Comparison of ENCODE assay signal across 2 cellular contexts in the genomic region with DNA sequence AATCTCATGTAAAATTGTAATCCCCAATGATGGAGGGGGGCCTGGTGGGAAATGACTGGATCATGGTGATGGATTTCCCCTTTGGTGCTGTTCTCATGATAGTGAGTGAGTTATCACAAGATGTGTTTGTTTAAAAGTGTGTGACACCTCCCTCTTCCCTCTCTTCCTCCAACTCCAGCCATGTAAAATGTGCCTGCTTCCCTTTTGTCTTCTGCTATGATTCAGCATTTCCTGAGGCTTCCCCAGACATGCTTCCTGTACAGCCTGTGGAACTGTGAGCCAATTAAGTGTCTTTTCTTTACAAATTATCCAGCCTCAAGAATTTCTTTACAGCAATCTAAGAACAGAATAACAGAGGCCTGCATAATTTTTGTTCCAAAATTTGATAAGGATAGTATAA.
TF ChIP-seq lines count a peak whose summit lies in the region.

No MANE protein-coding gene starts in this region.

TF ChIP-seq in IMR-90, 13 proteins besides CTCF, POLR2A, EP300 and RAD21:
- TF ChIP-seq MAFK (IDR thresholded peaks at IDR 0.05; ENCODE audit: low read depth, low read length) (peak; percentile 57), NFE2L2 (IDR thresholded peaks at IDR 0.05; ENCODE audit: low read depth, low read length) (peak; percentile 79), MXI1 (IDR thresholded peaks at IDR 0.05; ENCODE audit: borderline replicate concordance, low read depth, low read length) (no peak), BHLHE40 (IDR thresholded peaks at IDR 0.05; ENCODE audit: low read depth, low read length) (no peak)
TF ChIP-seq in IMR-90: peak in this region for 2.

TF ChIP-seq in K562, 482 proteins besides CTCF, POLR2A, EP300 and RAD21 (continues in another document):
- TF ChIP-seq MEIS2 (IDR thresholded peaks at IDR 0.05; ENCODE audit: partially characterized antibody) = peak; percentile 2
- TF ChIP-seq PML (IDR thresholded peaks at IDR 0.05; ENCODE audit: low read length) = no peak
- peak in 1 of 3 experiments; percentile 51 for TF ChIP-seq YY1 (IDR thresholded peaks at IDR 0.05; ENCODE audit: borderline replicate concordance in 1 of 3, control insufficient read depth in 1 of 3, extremely low read depth in 1 of 3, insufficient read depth in 3 of 3, insufficient read length in 1 of 3, insufficient replicate concordance in 2 of 3, low read depth in 1 of 3, low read length in 2 of 3)
- no peak for TF ChIP-seq ZSCAN32 (CRISPR knock-in tag; IDR thresholded peaks at IDR 0.05)
- TF ChIP-seq, protein P1, sequence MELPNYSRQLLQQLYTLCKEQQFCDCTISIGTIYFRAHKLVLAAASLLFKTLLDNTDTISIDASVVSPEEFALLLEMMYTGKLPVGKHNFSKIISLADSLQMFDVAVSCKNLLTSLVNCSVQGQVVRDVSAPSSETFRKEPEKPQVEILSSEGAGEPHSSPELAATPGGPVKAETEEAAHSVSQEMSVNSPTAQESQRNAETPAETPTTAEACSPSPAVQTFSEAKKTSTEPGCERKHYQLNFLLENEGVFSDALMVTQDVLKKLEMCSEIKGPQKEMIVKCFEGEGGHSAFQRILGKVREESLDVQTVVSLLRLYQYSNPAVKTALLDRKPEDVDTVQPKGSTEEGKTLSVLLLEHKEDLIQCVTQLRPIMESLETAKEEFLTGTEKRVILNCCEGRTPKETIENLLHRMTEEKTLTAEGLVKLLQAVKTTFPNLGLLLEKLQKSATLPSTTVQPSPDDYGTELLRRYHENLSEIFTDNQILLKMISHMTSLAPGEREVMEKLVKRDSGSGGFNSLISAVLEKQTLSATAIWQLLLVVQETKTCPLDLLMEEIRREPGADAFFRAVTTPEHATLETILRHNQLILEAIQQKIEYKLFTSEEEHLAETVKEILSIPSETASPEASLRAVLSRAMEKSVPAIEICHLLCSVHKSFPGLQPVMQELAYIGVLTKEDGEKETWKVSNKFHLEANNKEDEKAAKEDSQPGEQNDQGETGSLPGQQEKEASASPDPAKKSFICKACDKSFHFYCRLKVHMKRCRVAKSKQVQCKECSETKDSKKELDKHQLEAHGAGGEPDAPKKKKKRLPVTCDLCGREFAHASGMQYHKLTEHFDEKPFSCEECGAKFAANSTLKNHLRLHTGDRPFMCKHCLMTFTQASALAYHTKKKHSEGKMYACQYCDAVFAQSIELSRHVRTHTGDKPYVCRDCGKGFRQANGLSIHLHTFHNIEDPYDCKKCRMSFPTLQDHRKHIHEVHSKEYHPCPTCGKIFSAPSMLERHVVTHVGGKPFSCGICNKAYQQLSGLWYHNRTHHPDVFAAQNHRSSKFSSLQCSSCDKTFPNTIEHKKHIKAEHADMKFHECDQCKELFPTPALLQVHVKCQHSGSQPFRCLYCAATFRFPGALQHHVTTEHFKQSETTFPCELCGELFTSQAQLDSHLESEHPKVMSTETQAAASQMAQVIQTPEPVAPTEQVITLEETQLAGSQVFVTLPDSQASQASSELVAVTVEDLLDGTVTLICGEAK (IDR thresholded peaks at IDR 0.05) = peak; percentile 41; the same call in 1 of the 2 replicates
- TF ChIP-seq, protein P1 (CRISPR knock-in tag; IDR thresholded peaks at IDR 0.05) = no peak
- TF ChIP-seq, protein P2, sequence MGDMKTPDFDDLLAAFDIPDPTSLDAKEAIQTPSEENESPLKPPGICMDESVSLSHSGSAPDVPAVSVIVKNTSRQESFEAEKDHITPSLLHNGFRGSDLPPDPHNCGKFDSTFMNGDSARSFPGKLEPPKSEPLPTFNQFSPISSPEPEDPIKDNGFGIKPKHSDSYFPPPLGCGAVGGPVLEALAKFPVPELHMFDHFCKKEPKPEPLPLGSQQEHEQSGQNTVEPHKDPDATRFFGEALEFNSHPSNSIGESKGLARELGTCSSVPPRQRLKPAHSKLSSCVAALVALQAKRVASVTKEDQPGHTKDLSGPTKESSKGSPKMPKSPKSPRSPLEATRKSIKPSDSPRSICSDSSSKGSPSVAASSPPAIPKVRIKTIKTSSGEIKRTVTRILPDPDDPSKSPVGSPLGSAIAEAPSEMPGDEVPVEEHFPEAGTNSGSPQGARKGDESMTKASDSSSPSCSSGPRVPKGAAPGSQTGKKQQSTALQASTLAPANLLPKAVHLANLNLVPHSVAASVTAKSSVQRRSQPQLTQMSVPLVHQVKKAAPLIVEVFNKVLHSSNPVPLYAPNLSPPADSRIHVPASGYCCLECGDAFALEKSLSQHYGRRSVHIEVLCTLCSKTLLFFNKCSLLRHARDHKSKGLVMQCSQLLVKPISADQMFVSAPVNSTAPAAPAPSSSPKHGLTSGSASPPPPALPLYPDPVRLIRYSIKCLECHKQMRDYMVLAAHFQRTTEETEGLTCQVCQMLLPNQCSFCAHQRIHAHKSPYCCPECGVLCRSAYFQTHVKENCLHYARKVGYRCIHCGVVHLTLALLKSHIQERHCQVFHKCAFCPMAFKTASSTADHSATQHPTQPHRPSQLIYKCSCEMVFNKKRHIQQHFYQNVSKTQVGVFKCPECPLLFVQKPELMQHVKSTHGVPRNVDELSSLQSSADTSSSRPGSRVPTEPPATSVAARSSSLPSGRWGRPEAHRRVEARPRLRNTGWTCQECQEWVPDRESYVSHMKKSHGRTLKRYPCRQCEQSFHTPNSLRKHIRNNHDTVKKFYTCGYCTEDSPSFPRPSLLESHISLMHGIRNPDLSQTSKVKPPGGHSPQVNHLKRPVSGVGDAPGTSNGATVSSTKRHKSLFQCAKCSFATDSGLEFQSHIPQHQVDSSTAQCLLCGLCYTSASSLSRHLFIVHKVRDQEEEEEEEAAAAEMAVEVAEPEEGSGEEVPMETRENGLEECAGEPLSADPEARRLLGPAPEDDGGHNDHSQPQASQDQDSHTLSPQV (IDR thresholded peaks at IDR 0.05) = 0 out of 2 replicates have a peak, but pooled peaks have one; percentile 39
- peak in 1 of 2 experiments; percentile 33; a peak in 1 of 4 replicates for TF ChIP-seq RCOR1 (IDR thresholded peaks at IDR 0.05; ENCODE audit: borderline replicate concordance in 1 of 2, low read depth in 2 of 2, low read length in 2 of 2)
- peak in 1 of 2 experiments; percentile 67; a peak in 1 of 3 replicates for TF ChIP-seq CBX3 (IDR thresholded peaks at IDR 0.05; ENCODE audit: borderline replicate concordance in 1 of 2, low read length in 2 of 2)
- TF ChIP-seq EHMT2 (IDR thresholded peaks at IDR 0.05) = peak; percentile 84
- 0 out of 2 replicates have a peak, but pooled peaks have one; percentile 19 for TF ChIP-seq SMARCE1 (IDR thresholded peaks at IDR 0.05)
- no peak for TF ChIP-seq LCOR (CRISPR knock-in tag; IDR thresholded peaks at IDR 0.05)
- peak; percentile 98 for TF ChIP-seq NFE2 (IDR thresholded peaks at IDR 0.05; ENCODE audit: low read depth)
- TF ChIP-seq BACH1 (tag; IDR thresholded peaks at IDR 0.05) = no peak
- TF ChIP-seq, protein P3, sequence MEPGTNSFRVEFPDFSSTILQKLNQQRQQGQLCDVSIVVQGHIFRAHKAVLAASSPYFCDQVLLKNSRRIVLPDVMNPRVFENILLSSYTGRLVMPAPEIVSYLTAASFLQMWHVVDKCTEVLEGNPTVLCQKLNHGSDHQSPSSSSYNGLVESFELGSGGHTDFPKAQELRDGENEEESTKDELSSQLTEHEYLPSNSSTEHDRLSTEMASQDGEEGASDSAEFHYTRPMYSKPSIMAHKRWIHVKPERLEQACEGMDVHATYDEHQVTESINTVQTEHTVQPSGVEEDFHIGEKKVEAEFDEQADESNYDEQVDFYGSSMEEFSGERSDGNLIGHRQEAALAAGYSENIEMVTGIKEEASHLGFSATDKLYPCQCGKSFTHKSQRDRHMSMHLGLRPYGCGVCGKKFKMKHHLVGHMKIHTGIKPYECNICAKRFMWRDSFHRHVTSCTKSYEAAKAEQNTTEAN (CRISPR knock-in tag; IDR thresholded peaks at IDR 0.05) = no peak
- no peak for TF ChIP-seq SETDB1 (IDR thresholded peaks at IDR 0.05; ENCODE audit: low read length)
- TF ChIP-seq TRIM28 (IDR thresholded peaks at IDR 0.05) = 0 out of 2 replicates have a peak, but pooled peaks have one; percentile 46
- TF ChIP-seq FOSL1 (tag; conservative IDR thresholded peaks at IDR 0.05) = no peak
- TF ChIP-seq, protein P4, sequence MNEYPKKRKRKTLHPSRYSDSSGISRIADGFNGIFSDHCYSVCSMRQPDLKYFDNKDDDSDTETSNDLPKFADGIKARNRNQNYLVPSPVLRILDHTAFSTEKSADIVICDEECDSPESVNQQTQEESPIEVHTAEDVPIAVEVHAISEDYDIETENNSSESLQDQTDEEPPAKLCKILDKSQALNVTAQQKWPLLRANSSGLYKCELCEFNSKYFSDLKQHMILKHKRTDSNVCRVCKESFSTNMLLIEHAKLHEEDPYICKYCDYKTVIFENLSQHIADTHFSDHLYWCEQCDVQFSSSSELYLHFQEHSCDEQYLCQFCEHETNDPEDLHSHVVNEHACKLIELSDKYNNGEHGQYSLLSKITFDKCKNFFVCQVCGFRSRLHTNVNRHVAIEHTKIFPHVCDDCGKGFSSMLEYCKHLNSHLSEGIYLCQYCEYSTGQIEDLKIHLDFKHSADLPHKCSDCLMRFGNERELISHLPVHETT (CRISPR knock-in tag; conservative IDR thresholded peaks at IDR 0.05 in 1 of 2, IDR thresholded peaks at IDR 0.05 in 1 of 2) = no peak
- no peak for TF ChIP-seq NFRKB (IDR thresholded peaks at IDR 0.05; ENCODE audit: low read depth)
- peak; percentile 80; the same call in 1 of the 2 replicates for TF ChIP-seq MAFF (IDR thresholded peaks at IDR 0.05; ENCODE audit: low read length)
- TF ChIP-seq MAFK (IDR thresholded peaks at IDR 0.05; ENCODE audit: low read length) = peak; percentile 73; the same call in 1 of the 2 replicates
- peak; percentile 94 for TF ChIP-seq ZNF316 (IDR thresholded peaks at IDR 0.05)
- TF ChIP-seq SREBF2 (CRISPR knock-in tag; IDR thresholded peaks at IDR 0.05) = no peak
- TF ChIP-seq SOX6 (IDR thresholded peaks at IDR 0.05) = peak; percentile 72
- no peak for TF ChIP-seq ZNF583 (CRISPR knock-in tag; IDR thresholded peaks at IDR 0.05)
- 0 out of 4 replicates have a peak, but pooled peaks of 1 of the 2 experiments have one; percentile 17 for TF ChIP-seq MAZ (CRISPR knock-in tag; conservative IDR thresholded peaks at IDR 0.05 in 1 of 2, IDR thresholded peaks at IDR 0.05 in 1 of 2)
- no peak for TF ChIP-seq ARNT (IDR thresholded peaks at IDR 0.05)
- TF ChIP-seq, protein P5, sequence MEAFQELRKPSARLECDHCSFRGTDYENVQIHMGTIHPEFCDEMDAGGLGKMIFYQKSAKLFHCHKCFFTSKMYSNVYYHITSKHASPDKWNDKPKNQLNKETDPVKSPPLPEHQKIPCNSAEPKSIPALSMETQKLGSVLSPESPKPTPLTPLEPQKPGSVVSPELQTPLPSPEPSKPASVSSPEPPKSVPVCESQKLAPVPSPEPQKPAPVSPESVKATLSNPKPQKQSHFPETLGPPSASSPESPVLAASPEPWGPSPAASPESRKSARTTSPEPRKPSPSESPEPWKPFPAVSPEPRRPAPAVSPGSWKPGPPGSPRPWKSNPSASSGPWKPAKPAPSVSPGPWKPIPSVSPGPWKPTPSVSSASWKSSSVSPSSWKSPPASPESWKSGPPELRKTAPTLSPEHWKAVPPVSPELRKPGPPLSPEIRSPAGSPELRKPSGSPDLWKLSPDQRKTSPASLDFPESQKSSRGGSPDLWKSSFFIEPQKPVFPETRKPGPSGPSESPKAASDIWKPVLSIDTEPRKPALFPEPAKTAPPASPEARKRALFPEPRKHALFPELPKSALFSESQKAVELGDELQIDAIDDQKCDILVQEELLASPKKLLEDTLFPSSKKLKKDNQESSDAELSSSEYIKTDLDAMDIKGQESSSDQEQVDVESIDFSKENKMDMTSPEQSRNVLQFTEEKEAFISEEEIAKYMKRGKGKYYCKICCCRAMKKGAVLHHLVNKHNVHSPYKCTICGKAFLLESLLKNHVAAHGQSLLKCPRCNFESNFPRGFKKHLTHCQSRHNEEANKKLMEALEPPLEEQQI (IDR thresholded peaks at IDR 0.05) = peak; percentile 94
- TF ChIP-seq, protein P6, sequence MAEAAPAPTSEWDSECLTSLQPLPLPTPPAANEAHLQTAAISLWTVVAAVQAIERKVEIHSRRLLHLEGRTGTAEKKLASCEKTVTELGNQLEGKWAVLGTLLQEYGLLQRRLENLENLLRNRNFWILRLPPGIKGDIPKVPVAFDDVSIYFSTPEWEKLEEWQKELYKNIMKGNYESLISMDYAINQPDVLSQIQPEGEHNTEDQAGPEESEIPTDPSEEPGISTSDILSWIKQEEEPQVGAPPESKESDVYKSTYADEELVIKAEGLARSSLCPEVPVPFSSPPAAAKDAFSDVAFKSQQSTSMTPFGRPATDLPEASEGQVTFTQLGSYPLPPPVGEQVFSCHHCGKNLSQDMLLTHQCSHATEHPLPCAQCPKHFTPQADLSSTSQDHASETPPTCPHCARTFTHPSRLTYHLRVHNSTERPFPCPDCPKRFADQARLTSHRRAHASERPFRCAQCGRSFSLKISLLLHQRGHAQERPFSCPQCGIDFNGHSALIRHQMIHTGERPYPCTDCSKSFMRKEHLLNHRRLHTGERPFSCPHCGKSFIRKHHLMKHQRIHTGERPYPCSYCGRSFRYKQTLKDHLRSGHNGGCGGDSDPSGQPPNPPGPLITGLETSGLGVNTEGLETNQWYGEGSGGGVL (CRISPR knock-in tag; IDR thresholded peaks at IDR 0.05) = no peak
- TF ChIP-seq, protein P7, sequence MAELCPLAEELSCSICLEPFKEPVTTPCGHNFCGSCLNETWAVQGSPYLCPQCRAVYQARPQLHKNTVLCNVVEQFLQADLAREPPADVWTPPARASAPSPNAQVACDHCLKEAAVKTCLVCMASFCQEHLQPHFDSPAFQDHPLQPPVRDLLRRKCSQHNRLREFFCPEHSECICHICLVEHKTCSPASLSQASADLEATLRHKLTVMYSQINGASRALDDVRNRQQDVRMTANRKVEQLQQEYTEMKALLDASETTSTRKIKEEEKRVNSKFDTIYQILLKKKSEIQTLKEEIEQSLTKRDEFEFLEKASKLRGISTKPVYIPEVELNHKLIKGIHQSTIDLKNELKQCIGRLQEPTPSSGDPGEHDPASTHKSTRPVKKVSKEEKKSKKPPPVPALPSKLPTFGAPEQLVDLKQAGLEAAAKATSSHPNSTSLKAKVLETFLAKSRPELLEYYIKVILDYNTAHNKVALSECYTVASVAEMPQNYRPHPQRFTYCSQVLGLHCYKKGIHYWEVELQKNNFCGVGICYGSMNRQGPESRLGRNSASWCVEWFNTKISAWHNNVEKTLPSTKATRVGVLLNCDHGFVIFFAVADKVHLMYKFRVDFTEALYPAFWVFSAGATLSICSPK (IDR thresholded peaks at IDR 0.05; ENCODE audit: borderline replicate concordance) = no peak
